18 cellular contexts compared by ENCODE assay signal in genomic region chr6:169664227-169664626, GRCh38.
"Had no signal": no experiment of that assay in that cellular context is flagged by ENCODE, and none has a peak within 500 bp of the region (broad histone marks: within the 10 kb centered on the region; RNA-seq: fewer than 3 reads in every experiment).

No MANE protein-coding gene starts in this region.

- H3K4me3 ChIP-seq: MG63 had no signal

- H3K27me3 ChIP-seq: MG63 had no signal

- ATAC-seq: HepG2 had no signal

- DNase-seq: IMR-90, Karpas-422, KG1, MG63, NCI-H1092, NCI-H1105 treated with DMSO at 0.1 percent for 48 hours, NCI-H1417 treated with DMSO at 0.1 percent for 48 hours, NCI-H1694 treated with DMSO at 0.1 percent for 48 hours, NCI-H1930, NCI-H2081, NCI-H2107, NCI-H2227 treated with DMSO at 0.1 percent for 48 hours, NCI-H524, NCI-H526 treated with DMSO at 0.1 percent for 48 hours, NCI-H748 treated with DMSO at 0.1 percent for 48 hours, Right ventricle myocardium superior, RPMI8226 had no signal

- H3K9me3 ChIP-seq: MG63 had no signal
